20 cellular contexts compared by ENCODE assay signal in genomic region chr1:186882372-186883134, GRCh38. TPM values are rescaled to one million over a fixed set of nuclear protein-coding genes. Genes with fewer than 3 reads are reported as not detected.
DNase-seq lines count a peak whose midpoint lies in the region; ATAC-seq, FAIRE-seq and TF ChIP-seq lines count a peak whose summit lies in the region.
"Had no signal": no experiment of that assay in that cellular context is flagged by ENCODE, and none has a peak within 500 bp of the region (broad histone marks: within the 10 kb centered on the region; RNA-seq: fewer than 3 reads in every experiment).

No MANE protein-coding gene starts in this region.

- TF ChIP-seq CTCF in WTC11 (IDR thresholded peaks at IDR 0.05) (no peak), brain microvascular endothelial cell (IDR thresholded peaks at IDR 0.05; ENCODE audit: low read depth, low read length, missing control alignments) (no peak)

- H3K4me3 ChIP-seq in brain microvascular endothelial cell (ENCODE audit: low read depth, low read length), result no peak overlapping the region

- H3K27me3 Mint-ChIP-seq in WTC11 (ENCODE audit: low read depth), result no peaks in the 10 kb centered on the region
- H3K27me3 Mint-ChIP-seq: CD8-positive, alpha-beta memory T cell had no signal

- 0 out of 2 replicates have a peak, but pooled peaks have one; percentile 38 for ATAC-seq in WTC11
- ATAC-seq in left ventricle myocardium superior, result no peak
- ATAC-seq in GM18498 (IDR thresholded peaks at IDR 0.05; ENCODE audit: unreplicated experiment), result no peak
- no peak for ATAC-seq in GM18517 (IDR thresholded peaks at IDR 0.05; ENCODE audit: unreplicated experiment)

- FAIRE-seq in islet of Langerhans (lab: Jason Lieb, UNC), result peak; percentile 47

- POLR2A ChIA-PET in WTC11 (lab: Charles Lee), result no interaction called here

- H3K36me3 Mint-ChIP-seq in WTC11, result no peaks in the 10 kb centered on the region
- H3K36me3 Mint-ChIP-seq: CD8-positive, alpha-beta memory T cell had no signal

- peaks cover 18% of the 10 kb centered on the region for H3K9me3 Mint-ChIP-seq in WTC11

- intact Hi-C loops in left ventricle myocardium superior (cut with micrococcal nuclease), result no loop called here

- H3K27ac Mint-ChIP-seq in WTC11, result no peak overlapping the region
- H3K27ac Mint-ChIP-seq: CD8-positive, alpha-beta memory T cell had no signal

- H3K4me3 Mint-ChIP-seq in WTC11, result no peak overlapping the region
- H3K4me3 Mint-ChIP-seq: CD8-positive, alpha-beta memory T cell had no signal

- DNase-seq in EL (peak; percentile 21), WTC11 (ENCODE audit: low spot score) (no peak), brain microvascular endothelial cell (peak; percentile 56), NCI-H524 (lab: John Stamatoyannopoulos, UW) (no peak), left ventricle myocardium superior (no peak)
- DNase-seq: C1 segment of cervical spinal cord; CD8-positive, alpha-beta memory T cell; DMS53; HCEC 1CT; KG1; NCI-H1105 treated with DMSO at 0.1 percent for 48 hours; NCI-H1694 treated with DMSO at 0.1 percent for 48 hours; NCI-H2107; NCI-H510A; NCI-H774; OCI-M1; Right ventricle myocardium superior had no signal

- in situ Hi-C loops in brain microvascular endothelial cell (cut with HindIII; ENCODE audit: low pct_ligation_motif_present, low sequenced_read_pairs), result no loop called here

- H3K27me3 ChIP-seq in brain microvascular endothelial cell (replicated peaks), result no peaks in the 10 kb centered on the region

- peaks cover 11% of the 10 kb centered on the region for H3K4me1 Mint-ChIP-seq in WTC11
- H3K4me1 Mint-ChIP-seq: CD8-positive, alpha-beta memory T cell had no signal

- no peaks in the 10 kb centered on the region for H3K36me3 ChIP-seq in brain microvascular endothelial cell (replicated peaks)

- peak overlapping the region; percentile 46 for H3K27ac ChIP-seq in brain microvascular endothelial cell

- CTCF ChIA-PET in WTC11 (lab: Charles Lee), result no interaction called here

TF ChIP-seq in WTC11, 78 proteins besides CTCF, POLR2A, EP300 and RAD21:
- TF ChIP-seq PRRX2 (CRISPR knock-in tag; IDR thresholded peaks at IDR 0.05), result no peak
- TF ChIP-seq, protein P1, sequence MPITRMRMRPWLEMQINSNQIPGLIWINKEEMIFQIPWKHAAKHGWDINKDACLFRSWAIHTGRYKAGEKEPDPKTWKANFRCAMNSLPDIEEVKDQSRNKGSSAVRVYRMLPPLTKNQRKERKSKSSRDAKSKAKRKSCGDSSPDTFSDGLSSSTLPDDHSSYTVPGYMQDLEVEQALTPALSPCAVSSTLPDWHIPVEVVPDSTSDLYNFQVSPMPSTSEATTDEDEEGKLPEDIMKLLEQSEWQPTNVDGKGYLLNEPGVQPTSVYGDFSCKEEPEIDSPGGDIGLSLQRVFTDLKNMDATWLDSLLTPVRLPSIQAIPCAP (CRISPR knock-in tag; IDR thresholded peaks at IDR 0.05), result no peak

RNA-seq across cellular contexts. Expression of gene PLA2G4A, which starts 53.8 kb away (rescaled TPM):
- total RNA-seq in WTC11 (2021) (1.3 to 1.5 TPM (median 1.4 TPM) in 3 replicates), left ventricle myocardium superior (1.4 TPM)

Comparison
In these comparisons a context has a peak if more than half of its experiments do, and no peak if none do; other contexts are left out.
1. DNase-seq: peak in EL (single experiment) and brain microvascular endothelial cell (single experiment); none in WTC11 (single experiment), NCI-H524 (0 of 2) and left ventricle myocardium superior (single experiment).